8 cellular contexts compared by ENCODE assay signal in the genomic region with DNA sequence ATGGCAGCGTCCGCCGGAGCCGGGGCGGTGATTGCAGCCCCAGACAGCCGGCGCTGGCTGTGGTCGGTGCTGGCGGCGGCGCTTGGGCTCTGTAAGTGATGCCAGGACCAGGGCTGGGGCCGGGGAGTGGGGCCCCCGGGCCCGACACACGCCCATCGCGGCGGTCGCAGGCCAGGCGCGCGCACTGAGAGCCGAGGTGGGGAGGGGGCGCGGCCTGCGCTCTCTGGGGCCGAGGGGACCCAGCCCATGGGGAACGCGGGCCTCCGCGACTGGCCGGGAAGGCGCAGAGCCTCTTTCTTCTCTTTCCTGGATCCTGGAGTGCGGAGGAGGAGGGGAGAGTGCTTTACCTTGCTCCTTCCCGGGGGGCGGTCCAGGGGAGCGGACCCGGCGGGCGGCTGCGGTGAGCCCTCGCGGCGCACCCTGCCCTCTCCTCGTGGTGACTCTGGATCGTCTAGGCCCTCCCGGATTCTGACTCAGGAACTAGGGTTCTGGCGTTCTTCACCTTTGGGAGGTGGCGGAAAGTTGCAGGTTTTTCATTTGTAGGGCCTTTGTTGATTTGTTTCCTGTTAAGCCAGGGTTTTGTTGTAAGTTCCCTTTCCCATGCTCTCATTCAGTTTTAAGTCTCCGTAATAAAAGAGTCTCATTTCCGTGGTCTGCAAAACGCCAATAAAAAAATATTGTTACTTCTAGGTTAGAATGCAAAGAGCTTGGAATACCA. TPM values are rescaled to one million over a fixed set of nuclear protein-coding genes. Genes with fewer than 3 reads are reported as not detected.
DNase-seq lines count a peak whose midpoint lies in the region; ATAC-seq and TF ChIP-seq lines count a peak whose summit lies in the region.

No MANE protein-coding gene starts in this region.

- POLR2A ChIA-PET in AG04449 (lab: Yijun Ruan, JAX): interaction anchor here (0.6 to 1.3 kb wide), 7 partner anchors 9 to 437 kb away, joined by 3 to 5 read pairs (median 3); a partner anchor contains a TSS

- no peaks in the 10 kb centered on the region for H3K36me3 Mint-ChIP-seq in activated naive CD4-positive, alpha-beta T cell treated with anti-CD3 and anti-CD28 coated beads, Interleukin-2, amount 50 U/mL, for 24 hours

- H3K9me3 Mint-ChIP-seq in activated naive CD4-positive, alpha-beta T cell treated with anti-CD3 and anti-CD28 coated beads, Interleukin-2, amount 50 U/mL, for 24 hours: no peaks in the 10 kb centered on the region

- peak overlapping the region; percentile 77 for H3K4me3 ChIP-seq in AG04449 (ENCODE audit: low read depth, low read length)

- peak overlapping the region; percentile 96 for H3K4me3 Mint-ChIP-seq in activated naive CD4-positive, alpha-beta T cell treated with anti-CD3 and anti-CD28 coated beads, Interleukin-2, amount 50 U/mL, for 24 hours

- TF ChIP-seq CTCF in AG04449 (IDR thresholded peaks at IDR 0.05; ENCODE audit: insufficient read depth, low read length, missing control alignments): no peak

- H3K4me1 Mint-ChIP-seq in activated naive CD4-positive, alpha-beta T cell treated with anti-CD3 and anti-CD28 coated beads, Interleukin-2, amount 50 U/mL, for 24 hours: peaks cover 60% of the 10 kb centered on the region

- no peak for DNase-seq in AG04449 (ENCODE audit: low read depth, low spot score)
- peak; percentile 23 for DNase-seq in NCI-H460 (ENCODE audit: extremely low read depth, low read depth)
- DNase-seq in left cardiac atrium: no peak
- DNase-seq in pons (ENCODE audit: low spot score): peak; percentile 22
- DNase-seq in mesenteric fat pad (ENCODE audit: low spot score): no peak

- ATAC-seq in GM18511 (IDR thresholded peaks at IDR 0.05; ENCODE audit: unreplicated experiment) (peak; percentile 41), HG03025 (IDR thresholded peaks at IDR 0.05; ENCODE audit: low FRiP score, unreplicated experiment) (peak; percentile 36), left cardiac atrium (peak; percentile 52 to 76)

- no peaks in the 10 kb centered on the region for H3K27me3 Mint-ChIP-seq in activated naive CD4-positive, alpha-beta T cell treated with anti-CD3 and anti-CD28 coated beads, Interleukin-2, amount 50 U/mL, for 24 hours

- peak overlapping the region; percentile 20 for H3K27ac Mint-ChIP-seq in activated naive CD4-positive, alpha-beta T cell treated with anti-CD3 and anti-CD28 coated beads, Interleukin-2, amount 50 U/mL, for 24 hours

- intact Hi-C loops in left cardiac atrium (cut with DNase I): loop anchor here in 1 of 2 donors (5.0 kb wide), 1 partner anchor 70 kb away; no protein-coding TSS in a partner anchor

- CTCF ChIA-PET in AG04449 (lab: Yijun Ruan, JAX): interaction anchor here (0.6 to 4.0 kb wide), 7 partner anchors 34 to 1390 kb away, joined by 3 to 14 read pairs (median 3); no protein-coding TSS in a partner anchor

RNA-seq across cellular contexts. Expression of a gene that starts 0.5 kb away (rescaled TPM):
- total RNA-seq in NCI-H460 (2014; rRNA removed; shearing (Covaris generic)): 103 and 106 TPM in 2 replicates
- 68.5 and 90.7 TPM in 2 replicates for polyA plus RNA-seq in NCI-H460 (2014; cell fraction: nucleus; rRNA removed)
- total RNA-seq in left cardiac atrium (10 to 100 TPM; 66.7 to 69.7 TPM), mesenteric fat pad (132 TPM)

Comparison
In these comparisons a context has a peak if more than half of its experiments do, and no peak if none do; other contexts are left out.
1. DNase-seq: peak in NCI-H460 (single experiment) and pons (single experiment); none in AG04449 (single experiment), left cardiac atrium (single experiment) and mesenteric fat pad (single experiment).
2. Peak in every context shown above with its lines, with median percentiles within 50 percentile points of each other: ATAC-seq.